8 cellular contexts compared by ENCODE assay signal in genomic region chr7:66994681-66995044, GRCh38. TPM values are rescaled to one million over a fixed set of nuclear protein-coding genes. Genes with fewer than 3 reads are reported as not detected.
A peak's percentile ranks its signal among the peaks of the same experiment; 100 is the strongest.
DNase-seq lines count a peak whose midpoint lies in the region; ATAC-seq, FAIRE-seq and TF ChIP-seq lines count a peak whose summit lies in the region.
"Not testable (repeated sequence)": the region's sequence is repeated elsewhere in the genome, so short reads cannot be mapped to it uniquely, and the experiment has no call there.

No MANE protein-coding gene starts in this region.

- DNase-seq in GDM1 (lab: John Stamatoyannopoulos, UW) (peak; percentile 22), NCI-H2029 (lab: John Stamatoyannopoulos, UW) (peak; percentile 12), T-helper 9 cell (peak; percentile 17), anterior cingulate cortex (lab: John Stamatoyannopoulos, UW) (peak in 45 of 58 donors; percentile 0 to 64 (median 16)), left ventricle myocardium inferior (peak; percentile 53), pancreas (peak in 4 of 6 donors; percentile 51 to 61 (median 56)), thoracic aorta (ENCODE audit: low spot score) (peak; percentile 19)

- H3K36me3 ChIP-seq in left ventricle myocardium inferior (peaks cover 48% of the 10 kb centered on the region), pancreas (peaks cover 0 to 35% (median 20%) of the 10 kb centered on the region in 3 donors), thoracic aorta (peaks cover 36% of the 10 kb centered on the region)

- peak; percentile 37 for FAIRE-seq in pancreas (lab: Jason Lieb, UNC)

- H3K27me3 ChIP-seq in left ventricle myocardium inferior (ENCODE audit: low read depth); pancreas; thoracic aorta (replicated peaks; ENCODE audit: insufficient read depth): not testable (repeated sequence)

- intact Hi-C loops in left ventricle myocardium inferior (cut with micrococcal nuclease); pancreas (cut with DNase I): not testable (repeated sequence)

- not testable (repeated sequence) for H3K9me3 ChIP-seq in left ventricle myocardium inferior (replicated peaks); pancreas; thoracic aorta

- ATAC-seq in HG02610 (IDR thresholded peaks at IDR 0.05; ENCODE audit: unreplicated experiment) (peak; percentile 24), pancreas (peak; percentile 54 to 75 (median 66)), thoracic aorta (ENCODE audit: insufficient number of reproducible peaks, low FRiP score, low read depth) (peak; percentile 89)

- H3K27ac ChIP-seq in left ventricle myocardium inferior (replicated peaks): peak overlapping the region; percentile 99
- H3K27ac ChIP-seq in pancreas: peak overlapping the region; percentile 95 to 98 (median 97)
- peak overlapping the region; percentile 100 for H3K27ac ChIP-seq in thoracic aorta

- H3K4me1 ChIP-seq in left ventricle myocardium inferior (peaks cover 47% of the 10 kb centered on the region), pancreas (peaks cover 0 to 18% (median 6%) of the 10 kb centered on the region in 3 donors), thoracic aorta (ENCODE audit: control insufficient read depth in 1 of 2, low read depth in 2 of 2) (peaks cover 10 to 26% of the 10 kb centered on the region in 2 donors)

- WGBS in pancreas, 2 donors: 0 to 1% methylated on average over 9 of the region's 9 CpGs

- peak overlapping the region; percentile 89 for H3K4me3 ChIP-seq in left ventricle myocardium inferior
- H3K4me3 ChIP-seq in pancreas: peak overlapping the region; percentile 40 to 65 (median 58)
- peak overlapping the region; percentile 92 for H3K4me3 ChIP-seq in thoracic aorta

- TF ChIP-seq CTCF in left ventricle myocardium inferior (IDR thresholded peaks at IDR 0.05; ENCODE audit: borderline replicate concordance); pancreas (IDR thresholded peaks at IDR 0.05); thoracic aorta (IDR thresholded peaks at IDR 0.05): not testable (repeated sequence)

RNA-seq across cellular contexts. Expression of gene SBDS, which starts 0.7 kb away (rescaled TPM):
- total RNA-seq in left ventricle myocardium inferior: 211 TPM
- total RNA-seq in pancreas: 10 to 100 TPM; 38.1 to 56.1 (median 42.8) TPM
- polyA plus RNA-seq in pancreas: 10 to 100 TPM; 37.1 to 75.8 TPM
- 100 to 1,000 TPM; 191 to 202 TPM for total RNA-seq in thoracic aorta

RNA-seq across cellular contexts. Expression of gene TYW1, which starts 2.0 kb away (rescaled TPM):
- 11.1 TPM for total RNA-seq in left ventricle myocardium inferior
- 1 to 10 TPM; 4.0 to 8.6 (median 7.3) TPM for total RNA-seq in pancreas
- 1 to 10 TPM; 4.8 to 9.2 TPM for polyA plus RNA-seq in pancreas
- 10 to 100 TPM; 64.3 to 91.0 TPM for total RNA-seq in thoracic aorta

Comparison
In these comparisons a context has a peak if more than half of its experiments do, and no peak if none do; other contexts are left out.
1. Peak in every context shown above with its lines: DNase-seq, ATAC-seq, H3K4me3 ChIP-seq and H3K27ac ChIP-seq.
2. ATAC-seq: peak in every context shown above with its lines; median percentile 89 in thoracic aorta; 66 in pancreas; 24 in HG02610.